8 cellular contexts compared by ENCODE assay signal in genomic region chr14:41609704-41610183, GRCh38. TPM values are rescaled to one million over a fixed set of nuclear protein-coding genes. Genes with fewer than 3 reads are reported as not detected.
DNase-seq lines count a peak whose midpoint lies in the region; ATAC-seq lines count a peak whose summit lies in the region.

No MANE protein-coding gene starts in this region.

- no peaks in the 10 kb centered on the region for H3K9me3 Mint-ChIP-seq in activated T-helper 1 cell treated with anti-CD3 and anti-CD28 coated beads, Interleukin-12 subunit alpha, Interleukin-12 subunit beta, Interleukin-2, Interleukin-4 antibody, amounts not matched to agents 30 ng/mL and 10 ng/mL and 1 ng/mL, durations not matched to agents 14 hours and 24 hours and 36 hours

- H3K27ac Mint-ChIP-seq in activated T-helper 1 cell treated with anti-CD3 and anti-CD28 coated beads, Interleukin-12 subunit alpha, Interleukin-12 subunit beta, Interleukin-2, Interleukin-4 antibody, amounts not matched to agents 30 ng/mL and 10 ng/mL and 1 ng/mL, durations not matched to agents 14 hours and 24 hours and 36 hours, result no peak overlapping the region

- intact Hi-C loops in Right ventricle myocardium superior (cut with DNase I), result no loop called here
- intact Hi-C loops in activated T-helper 1 cell treated with anti-CD3 and anti-CD28 coated beads, Interleukin-12 subunit alpha, Interleukin-12 subunit beta, Interleukin-2, Interleukin-4 antibody, amounts not matched to agents 30 ng/mL and 10 ng/mL and 1 ng/mL, durations not matched to agents 14 hours and 24 hours and 36 hours (cut with micrococcal nuclease), result no loop called here

- no peaks in the 10 kb centered on the region for H3K36me3 Mint-ChIP-seq in activated T-helper 1 cell treated with anti-CD3 and anti-CD28 coated beads, Interleukin-12 subunit alpha, Interleukin-12 subunit beta, Interleukin-2, Interleukin-4 antibody, amounts not matched to agents 30 ng/mL and 10 ng/mL and 1 ng/mL, durations not matched to agents 14 hours and 24 hours and 36 hours (ENCODE audit: low read depth)

- DNase-seq in SIG-M5 treated with dmso at 0.1 percent for 504 hours (lab: John Stamatoyannopoulos, UW; ENCODE audit: unreplicated experiment) (peak; percentile 8), SIG-M5 (lab: John Stamatoyannopoulos, UW) (no peak), SK-N-DZ (ENCODE audit: low spot score) (peak; percentile 35), Right ventricle myocardium superior (peak; percentile 70), putamen (ENCODE audit: low spot score) (peak; percentile 64)
- no peak for DNase-seq in activated CD8-positive, alpha-beta memory T cell treated with anti-CD3 and anti-CD28 coated beads for 24 hours
- no peak for DNase-seq in activated T-helper 1 cell treated with anti-CD3 and anti-CD28 coated beads, Interleukin-12 subunit alpha, Interleukin-12 subunit beta, Interleukin-2, Interleukin-4 antibody, amounts not matched to agents 30 ng/mL and 10 ng/mL and 1 ng/mL, durations not matched to agents 14 hours and 24 hours and 36 hours (ENCODE audit: low spot score)

- H3K4me1 Mint-ChIP-seq in activated T-helper 1 cell treated with anti-CD3 and anti-CD28 coated beads, Interleukin-12 subunit alpha, Interleukin-12 subunit beta, Interleukin-2, Interleukin-4 antibody, amounts not matched to agents 30 ng/mL and 10 ng/mL and 1 ng/mL, durations not matched to agents 14 hours and 24 hours and 36 hours (ENCODE audit: low read depth), result no peaks in the 10 kb centered on the region

- H3K4me3 Mint-ChIP-seq in activated T-helper 1 cell treated with anti-CD3 and anti-CD28 coated beads, Interleukin-12 subunit alpha, Interleukin-12 subunit beta, Interleukin-2, Interleukin-4 antibody, amounts not matched to agents 30 ng/mL and 10 ng/mL and 1 ng/mL, durations not matched to agents 14 hours and 24 hours and 36 hours, result no peak overlapping the region

- ATAC-seq in Right ventricle myocardium superior (ENCODE audit: poor library complexity) (peak; percentile 51), HG02884 (IDR thresholded peaks at IDR 0.05; ENCODE audit: unreplicated experiment) (no peak)

- peaks cover 60% of the 10 kb centered on the region for H3K27me3 Mint-ChIP-seq in activated T-helper 1 cell treated with anti-CD3 and anti-CD28 coated beads, Interleukin-12 subunit alpha, Interleukin-12 subunit beta, Interleukin-2, Interleukin-4 antibody, amounts not matched to agents 30 ng/mL and 10 ng/mL and 1 ng/mL, durations not matched to agents 14 hours and 24 hours and 36 hours (ENCODE audit: insufficient read depth)

RNA-seq across cellular contexts. Expression of gene LRFN5, which starts 3.1 kb away (rescaled TPM):
- not detected in 2 replicates for polyA plus RNA-seq in SK-N-DZ (2014; cell fraction: cytosol; rRNA removed)
- not detected in 2 replicates for polyA plus RNA-seq in SK-N-DZ (2014; cell fraction: nucleus; rRNA removed)
- 1.2 TPM for total RNA-seq in Right ventricle myocardium superior
- total RNA-seq in activated T-helper 1 cell treated with anti-CD3 and anti-CD28 coated beads, Interleukin-12 subunit alpha, Interleukin-12 subunit beta, Interleukin-2, Interleukin-4 antibody, amounts not matched to agents 30 ng/mL and 10 ng/mL and 1 ng/mL, durations not matched to agents 14 hours and 24 hours and 36 hours, result not detected in 2 replicates

Comparison
In these comparisons a context has a peak if more than half of its experiments do, and no peak if none do; other contexts are left out.
1. DNase-seq: peak in SIG-M5 treated with dmso at 0.1 percent for 504 hours (single experiment), SK-N-DZ (single experiment), Right ventricle myocardium superior (single experiment) and putamen (single experiment); none in SIG-M5 (single experiment), activated CD8-positive, alpha-beta memory T cell treated with anti-CD3 and anti-CD28 coated beads for 24 hours (single experiment) and activated T-helper 1 cell treated with anti-CD3 and anti-CD28 coated beads, Interleukin-12 subunit alpha, Interleukin-12 subunit beta, Interleukin-2, Interleukin-4 antibody, amounts not matched to agents 30 ng/mL and 10 ng/mL and 1 ng/mL, durations not matched to agents 14 hours and 24 hours and 36 hours (single experiment).